In genomic region chr7:106258789-106259188, GRCh38 we compare ENCODE assay signal across 26 cellular contexts.
"Had no signal": no experiment of that assay in that cellular context is flagged by ENCODE, and none has a peak within 500 bp of the region (broad histone marks: within the 10 kb centered on the region; RNA-seq: fewer than 3 reads in every experiment).

No MANE protein-coding gene starts in this region.

- H3K4me1 Mint-ChIP-seq: brain, neural progenitor cell had no signal

- H3K9me3 ChIP-seq: ascending aorta, colonic mucosa, left lung, lower lobe of right lung, spleen, suprapubic skin, tibial artery had no signal

- H3K9ac ChIP-seq: neural progenitor cell had no signal

- H3K4me3 Mint-ChIP-seq: activated CD4-positive, alpha-beta memory T cell treated with anti-CD3 and anti-CD28 coated beads, Interleukin-2, amount 10 ng/mL, durations not matched to agents 7 days and 5 days; activated CD4-positive, alpha-beta T cell treated with anti-CD3 and anti-CD28 coated beads, Interleukin-2, amount 10 ng/mL, durations not matched to agents 24 days and 14 days; activated naive CD8-positive, alpha-beta T cell; brain; naive thymus-derived CD8-positive, alpha-beta T cell; neural progenitor cell had no signal

- FAIRE-seq: endometrium, frontal cortex, islet of Langerhans had no signal

- H3K4me1 ChIP-seq: ascending aorta, colonic mucosa, lower lobe of right lung, neural progenitor cell, suprapubic skin, tibial artery had no signal

- H3K4me3 ChIP-seq: ascending aorta, cardiac muscle cell, colonic mucosa, left lung, lower lobe of right lung, neural progenitor cell, spleen, suprapubic skin, tibial artery had no signal

- H2AFZ ChIP-seq: neural progenitor cell had no signal

- H3K27ac ChIP-seq: ascending aorta, cardiac muscle cell, colonic mucosa, epithelial cell of prostate, left lung, lower lobe of right lung, neural progenitor cell, spleen, suprapubic skin, tibial artery, WERI-Rb-1 had no signal

- H3K27ac Mint-ChIP-seq: activated CD4-positive, alpha-beta memory T cell treated with anti-CD3 and anti-CD28 coated beads, Interleukin-2, amount 10 ng/mL, durations not matched to agents 7 days and 5 days; activated CD4-positive, alpha-beta T cell treated with anti-CD3 and anti-CD28 coated beads, Interleukin-2, amount 10 ng/mL, durations not matched to agents 24 days and 14 days; brain; neural progenitor cell had no signal

- DNase-seq: activated CD4-positive, alpha-beta memory T cell treated with anti-CD3 and anti-CD28 coated beads, Interleukin-2, amount 10 ng/mL, durations not matched to agents 7 days and 5 days; activated CD4-positive, alpha-beta T cell treated with anti-CD3 and anti-CD28 coated beads, Interleukin-2, amount 10 ng/mL, durations not matched to agents 24 days and 14 days; activated effector memory CD4-positive, alpha-beta T cell treated with Interleukin-2 at 50 U/mL for 16 hours; cerebellar nuclear complex; colonic mucosa; effector CD8-positive, alpha-beta T cell; left lung; lower lobe of right lung; naive thymus-derived CD8-positive, alpha-beta T cell; right cardiac atrium; spleen; T-helper 1 cell; T-helper 9 cell; tibial artery; WERI-Rb-1 had no signal

- H3K4me2 ChIP-seq: neural progenitor cell had no signal

- H3K9me3 Mint-ChIP-seq: activated CD4-positive, alpha-beta memory T cell treated with anti-CD3 and anti-CD28 coated beads, Interleukin-2, amount 10 ng/mL, durations not matched to agents 7 days and 5 days; activated CD4-positive, alpha-beta T cell treated with anti-CD3 and anti-CD28 coated beads, Interleukin-2, amount 10 ng/mL, durations not matched to agents 24 days and 14 days; brain; naive thymus-derived CD8-positive, alpha-beta T cell; neural progenitor cell had no signal

- H3K27me3 ChIP-seq: ascending aorta, cardiac muscle cell, colonic mucosa, left lung, neural progenitor cell, spleen, suprapubic skin, tibial artery had no signal

- ATAC-seq: activated CD4-positive, CD25-positive, alpha-beta regulatory T cell treated with anti-CD3 and anti-CD28 coated beads, Interleukin-2, amount 50 U/mL, for 24 hours; left lung; naive thymus-derived CD8-positive, alpha-beta T cell; right cardiac atrium had no signal

- H3K27me3 Mint-ChIP-seq: activated CD4-positive, alpha-beta memory T cell treated with anti-CD3 and anti-CD28 coated beads, Interleukin-2, amount 10 ng/mL, durations not matched to agents 7 days and 5 days; activated CD4-positive, alpha-beta T cell treated with anti-CD3 and anti-CD28 coated beads, Interleukin-2, amount 10 ng/mL, durations not matched to agents 24 days and 14 days; activated naive CD8-positive, alpha-beta T cell; brain; naive thymus-derived CD8-positive, alpha-beta T cell had no signal
